Comparison of ENCODE assay signal across 2 cellular contexts in the genomic region with DNA sequence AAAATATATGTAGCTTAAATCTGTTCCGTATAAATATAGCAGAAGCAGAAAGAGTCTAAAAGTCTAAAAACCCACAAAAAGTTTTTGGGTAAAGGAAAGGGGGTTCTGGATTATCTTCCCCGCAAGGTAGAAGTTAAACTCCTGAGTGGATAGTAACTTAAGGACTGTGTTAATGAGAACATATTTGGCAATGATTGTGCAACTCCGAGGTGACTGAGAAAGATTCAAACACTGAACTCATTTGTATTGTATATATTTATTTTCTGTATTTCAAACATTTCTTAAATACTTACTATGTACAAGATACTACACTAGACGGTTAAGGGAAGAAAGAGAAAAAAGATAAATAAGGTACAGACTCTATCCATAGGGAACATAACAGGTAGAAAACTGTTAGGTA.
TF ChIP-seq lines count a peak whose summit lies in the region.

No MANE protein-coding gene starts in this region.

TF ChIP-seq in IMR-90, 13 proteins besides CTCF, POLR2A, EP300 and RAD21:
- TF ChIP-seq RCOR1 (IDR thresholded peaks at IDR 0.05; ENCODE audit: insufficient replicate concordance, low read length) (no peak), CEBPB (IDR thresholded peaks at IDR 0.05; ENCODE audit: low read depth, low read length) (peak; percentile 70)

TF ChIP-seq in K562, 482 proteins besides CTCF, POLR2A, EP300 and RAD21:
- TF ChIP-seq HIVEP1 (CRISPR knock-in tag; IDR thresholded peaks at IDR 0.05) = no peak
- no peak for TF ChIP-seq PHF21A (IDR thresholded peaks at IDR 0.05; ENCODE audit: borderline replicate concordance, low read depth)
- no peak for TF ChIP-seq CREBBP (IDR thresholded peaks at IDR 0.05; ENCODE audit: low read depth, low read length)
- peak; percentile 89 for TF ChIP-seq CEBPB (tag; IDR thresholded peaks at IDR 0.05)
- no peak for TF ChIP-seq GATAD2A (IDR thresholded peaks at IDR 0.05)
- TF ChIP-seq CC2D1A (IDR thresholded peaks at IDR 0.05) = no peak
- TF ChIP-seq MTF1 (CRISPR knock-in tag; IDR thresholded peaks at IDR 0.05; ENCODE audit: borderline replicate concordance) = no peak
- TF ChIP-seq CEBPG (CRISPR knock-in tag; IDR thresholded peaks at IDR 0.05) = no peak
- peak; percentile 59 to 64; a peak in 3 of 4 replicates for TF ChIP-seq CEBPG (tag; conservative IDR thresholded peaks at IDR 0.05 in 1 of 2, IDR thresholded peaks at IDR 0.05 in 1 of 2)
TF ChIP-seq in K562: peak in this region for 2.
